ENCODE assay signal across 1 cellular context in the genomic region with DNA sequence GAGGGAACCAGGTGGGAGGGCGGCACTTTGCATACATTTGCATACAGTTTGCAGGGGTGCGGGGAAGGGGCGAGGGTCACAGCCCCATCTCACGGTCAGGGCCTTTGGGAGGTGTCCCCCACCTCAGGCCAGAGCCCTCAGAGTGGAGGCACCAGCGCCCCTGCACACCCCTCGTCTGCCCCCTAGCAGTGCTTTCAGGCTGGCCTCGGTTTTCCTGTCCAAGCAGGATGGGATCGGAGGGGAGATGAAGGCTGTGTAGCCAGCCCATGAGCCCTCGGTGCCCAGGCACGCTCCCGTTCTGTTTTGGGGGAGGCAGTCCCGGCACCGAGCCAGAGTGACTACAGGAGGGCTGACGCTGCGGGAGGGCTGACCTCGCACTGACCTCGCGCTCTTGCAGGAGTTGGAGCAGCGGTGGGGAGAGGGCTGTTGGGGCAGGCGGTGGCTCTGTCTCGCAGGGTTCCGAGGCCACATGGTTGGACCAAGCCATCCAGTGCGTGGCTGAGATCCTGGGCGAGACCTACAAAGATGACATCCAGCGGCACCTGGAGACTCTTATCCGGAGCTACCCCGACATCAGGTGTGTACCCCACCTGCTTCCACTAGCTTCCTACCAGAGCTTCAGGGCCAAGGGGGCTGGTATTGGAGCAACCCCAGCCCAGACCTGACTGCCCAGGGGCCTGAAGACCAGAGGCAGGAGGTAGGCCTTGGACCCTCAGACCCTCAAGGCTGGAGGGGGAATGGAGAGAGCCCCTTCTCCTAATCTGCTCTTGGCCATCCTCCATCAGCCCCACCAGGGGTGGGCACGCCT.
TF ChIP-seq lines count a peak whose summit lies in the region.

No MANE protein-coding gene starts in this region.

TF ChIP-seq in HepG2, 621 proteins besides CTCF, POLR2A, EP300 and RAD21 (continued from another document):
- TF ChIP-seq RBM22 (optimal IDR thresholded peaks at IDR 0.05; ENCODE audit: low read length) (peak; percentile 18), CBX2 (IDR thresholded peaks at IDR 0.05; ENCODE audit: low read depth, low read length) (no peak), CBX2 (CRISPR knock-in tag; IDR thresholded peaks at IDR 0.05; ENCODE audit: low read depth) (no peak), RBFOX2 (IDR thresholded peaks at IDR 0.05; ENCODE audit: low read depth, low read length) (peak; percentile 23; the same call in 1 of the 2 replicates), HOXA9 (CRISPR knock-in tag; IDR thresholded peaks at IDR 0.05; ENCODE audit: borderline replicate concordance) (no peak), ZNF367 (CRISPR knock-in tag; IDR thresholded peaks at IDR 0.05; ENCODE audit: borderline replicate concordance) (no peak), RFXAP (CRISPR knock-in tag; IDR thresholded peaks at IDR 0.05; ENCODE audit: borderline replicate concordance) (no peak), AKAP8 (CRISPR knock-in tag; IDR thresholded peaks at IDR 0.05) (0 out of 2 replicates have a peak, but pooled peaks have one; percentile 73), RBM39 (IDR thresholded peaks at IDR 0.05; ENCODE audit: low read depth, low read length, poor library complexity, severe bottlenecking) (peak; percentile 3), MAZ (IDR thresholded peaks at IDR 0.05; ENCODE audit: borderline replicate concordance, low read depth, low read length) (no peak), MAZ (CRISPR knock-in tag; IDR thresholded peaks at IDR 0.05; ENCODE audit: low read depth) (no peak), NR3C1 (CRISPR knock-in tag; IDR thresholded peaks at IDR 0.05) (no peak), FOXJ3 (CRISPR knock-in tag; IDR thresholded peaks at IDR 0.05; ENCODE audit: borderline replicate concordance) (no peak), RELA (CRISPR knock-in tag; IDR thresholded peaks at IDR 0.05) (no peak), NCOA1 (CRISPR knock-in tag; IDR thresholded peaks at IDR 0.05) (no peak), SMAD3 (CRISPR knock-in tag; IDR thresholded peaks at IDR 0.05) (no peak), KLF13 (CRISPR knock-in tag; IDR thresholded peaks at IDR 0.05) (no peak), REXO4 (CRISPR knock-in tag; IDR thresholded peaks at IDR 0.05; ENCODE audit: borderline replicate concordance) (no peak), ZNF264 (CRISPR knock-in tag; IDR thresholded peaks at IDR 0.05) (no peak), AGO2 (optimal IDR thresholded peaks at IDR 0.05; ENCODE audit: low read depth, low read length) (peak; percentile 81), ZSCAN9 (CRISPR knock-in tag; IDR thresholded peaks at IDR 0.05; ENCODE audit: borderline replicate concordance) (no peak), ZNF101 (CRISPR knock-in tag; IDR thresholded peaks at IDR 0.05; ENCODE audit: borderline replicate concordance, low read depth) (no peak), RBAK (CRISPR knock-in tag; IDR thresholded peaks at IDR 0.05) (no peak), KMT2B (CRISPR knock-in tag; IDR thresholded peaks at IDR 0.05) (no peak), MEF2D (CRISPR knock-in tag; IDR thresholded peaks at IDR 0.05) (no peak), MAFK (conservative IDR thresholded peaks at IDR 0.05 in 1 of 2, IDR thresholded peaks at IDR 0.05 in 1 of 2; ENCODE audit: low read length in 2 of 2) (no peak), KAT8 (CRISPR knock-in tag; IDR thresholded peaks at IDR 0.05) (no peak)
- TF ChIP-seq, protein P1, sequence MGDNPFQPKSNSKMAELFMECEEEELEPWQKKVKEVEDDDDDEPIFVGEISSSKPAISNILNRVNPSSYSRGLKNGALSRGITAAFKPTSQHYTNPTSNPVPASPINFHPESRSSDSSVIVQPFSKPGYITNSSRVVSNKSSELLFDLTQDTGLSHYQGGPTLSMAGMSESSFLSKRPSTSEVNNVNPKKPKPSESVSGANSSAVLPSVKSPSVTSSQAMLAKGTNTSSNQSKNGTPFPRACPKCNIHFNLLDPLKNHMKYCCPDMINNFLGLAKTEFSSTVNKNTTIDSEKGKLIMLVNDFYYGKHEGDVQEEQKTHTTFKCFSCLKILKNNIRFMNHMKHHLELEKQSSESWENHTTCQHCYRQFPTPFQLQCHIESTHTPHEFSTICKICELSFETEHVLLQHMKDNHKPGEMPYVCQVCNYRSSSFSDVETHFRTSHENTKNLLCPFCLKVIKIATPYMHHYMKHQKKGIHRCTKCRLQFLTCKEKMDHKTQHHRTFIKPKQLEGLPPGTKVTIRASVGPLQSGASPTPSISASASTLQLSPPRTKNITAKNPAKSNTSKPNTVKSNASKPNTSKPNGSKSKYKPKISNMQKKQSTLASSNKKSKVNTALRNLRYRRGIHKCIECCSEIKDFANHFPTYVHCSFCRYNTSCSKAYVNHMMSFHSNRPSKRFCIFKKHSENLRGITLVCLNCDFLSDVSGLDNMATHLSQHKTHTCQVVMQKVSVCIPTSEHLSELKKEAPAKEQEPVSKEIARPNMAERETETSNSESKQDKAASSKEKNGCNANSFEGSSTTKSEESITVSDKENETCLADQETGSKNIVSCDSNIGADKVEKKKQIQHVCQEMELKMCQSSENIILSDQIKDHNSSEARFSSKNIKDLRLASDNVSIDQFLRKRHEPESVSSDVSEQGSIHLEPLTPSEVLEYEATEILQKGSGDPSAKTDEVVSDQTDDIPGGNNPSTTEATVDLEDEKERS (CRISPR knock-in tag; IDR thresholded peaks at IDR 0.05): no peak
- TF ChIP-seq, protein P2, sequence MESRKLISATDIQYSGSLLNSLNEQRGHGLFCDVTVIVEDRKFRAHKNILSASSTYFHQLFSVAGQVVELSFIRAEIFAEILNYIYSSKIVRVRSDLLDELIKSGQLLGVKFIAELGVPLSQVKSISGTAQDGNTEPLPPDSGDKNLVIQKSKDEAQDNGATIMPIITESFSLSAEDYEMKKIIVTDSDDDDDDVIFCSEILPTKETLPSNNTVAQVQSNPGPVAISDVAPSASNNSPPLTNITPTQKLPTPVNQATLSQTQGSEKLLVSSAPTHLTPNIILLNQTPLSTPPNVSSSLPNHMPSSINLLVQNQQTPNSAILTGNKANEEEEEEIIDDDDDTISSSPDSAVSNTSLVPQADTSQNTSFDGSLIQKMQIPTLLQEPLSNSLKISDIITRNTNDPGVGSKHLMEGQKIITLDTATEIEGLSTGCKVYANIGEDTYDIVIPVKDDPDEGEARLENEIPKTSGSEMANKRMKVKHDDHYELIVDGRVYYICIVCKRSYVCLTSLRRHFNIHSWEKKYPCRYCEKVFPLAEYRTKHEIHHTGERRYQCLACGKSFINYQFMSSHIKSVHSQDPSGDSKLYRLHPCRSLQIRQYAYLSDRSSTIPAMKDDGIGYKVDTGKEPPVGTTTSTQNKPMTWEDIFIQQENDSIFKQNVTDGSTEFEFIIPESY (CRISPR knock-in tag; IDR thresholded peaks at IDR 0.05): peak; percentile 33; the same call in 1 of the 2 replicates
- TF ChIP-seq, protein P3, sequence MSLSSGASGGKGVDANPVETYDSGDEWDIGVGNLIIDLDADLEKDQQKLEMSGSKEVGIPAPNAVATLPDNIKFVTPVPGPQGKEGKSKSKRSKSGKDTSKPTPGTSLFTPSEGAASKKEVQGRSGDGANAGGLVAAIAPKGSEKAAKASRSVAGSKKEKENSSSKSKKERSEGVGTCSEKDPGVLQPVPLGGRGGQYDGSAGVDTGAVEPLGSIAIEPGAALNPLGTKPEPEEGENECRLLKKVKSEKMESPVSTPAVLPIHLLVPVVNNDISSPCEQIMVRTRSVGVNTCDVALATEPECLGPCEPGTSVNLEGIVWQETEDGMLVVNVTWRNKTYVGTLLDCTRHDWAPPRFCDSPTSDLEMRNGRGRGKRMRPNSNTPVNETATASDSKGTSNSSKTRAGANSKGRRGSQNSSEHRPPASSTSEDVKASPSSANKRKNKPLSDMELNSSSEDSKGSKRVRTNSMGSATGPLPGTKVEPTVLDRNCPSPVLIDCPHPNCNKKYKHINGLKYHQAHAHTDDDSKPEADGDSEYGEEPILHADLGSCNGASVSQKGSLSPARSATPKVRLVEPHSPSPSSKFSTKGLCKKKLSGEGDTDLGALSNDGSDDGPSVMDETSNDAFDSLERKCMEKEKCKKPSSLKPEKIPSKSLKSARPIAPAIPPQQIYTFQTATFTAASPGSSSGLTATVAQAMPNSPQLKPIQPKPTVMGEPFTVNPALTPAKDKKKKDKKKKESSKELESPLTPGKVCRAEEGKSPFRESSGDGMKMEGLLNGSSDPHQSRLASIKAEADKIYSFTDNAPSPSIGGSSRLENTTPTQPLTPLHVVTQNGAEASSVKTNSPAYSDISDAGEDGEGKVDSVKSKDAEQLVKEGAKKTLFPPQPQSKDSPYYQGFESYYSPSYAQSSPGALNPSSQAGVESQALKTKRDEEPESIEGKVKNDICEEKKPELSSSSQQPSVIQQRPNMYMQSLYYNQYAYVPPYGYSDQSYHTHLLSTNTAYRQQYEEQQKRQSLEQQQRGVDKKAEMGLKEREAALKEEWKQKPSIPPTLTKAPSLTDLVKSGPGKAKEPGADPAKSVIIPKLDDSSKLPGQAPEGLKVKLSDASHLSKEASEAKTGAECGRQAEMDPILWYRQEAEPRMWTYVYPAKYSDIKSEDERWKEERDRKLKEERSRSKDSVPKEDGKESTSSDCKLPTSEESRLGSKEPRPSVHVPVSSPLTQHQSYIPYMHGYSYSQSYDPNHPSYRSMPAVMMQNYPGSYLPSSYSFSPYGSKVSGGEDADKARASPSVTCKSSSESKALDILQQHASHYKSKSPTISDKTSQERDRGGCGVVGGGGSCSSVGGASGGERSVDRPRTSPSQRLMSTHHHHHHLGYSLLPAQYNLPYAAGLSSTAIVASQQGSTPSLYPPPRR (CRISPR knock-in tag; IDR thresholded peaks at IDR 0.05; ENCODE audit: borderline replicate concordance): no peak
- TF ChIP-seq, protein P4, sequence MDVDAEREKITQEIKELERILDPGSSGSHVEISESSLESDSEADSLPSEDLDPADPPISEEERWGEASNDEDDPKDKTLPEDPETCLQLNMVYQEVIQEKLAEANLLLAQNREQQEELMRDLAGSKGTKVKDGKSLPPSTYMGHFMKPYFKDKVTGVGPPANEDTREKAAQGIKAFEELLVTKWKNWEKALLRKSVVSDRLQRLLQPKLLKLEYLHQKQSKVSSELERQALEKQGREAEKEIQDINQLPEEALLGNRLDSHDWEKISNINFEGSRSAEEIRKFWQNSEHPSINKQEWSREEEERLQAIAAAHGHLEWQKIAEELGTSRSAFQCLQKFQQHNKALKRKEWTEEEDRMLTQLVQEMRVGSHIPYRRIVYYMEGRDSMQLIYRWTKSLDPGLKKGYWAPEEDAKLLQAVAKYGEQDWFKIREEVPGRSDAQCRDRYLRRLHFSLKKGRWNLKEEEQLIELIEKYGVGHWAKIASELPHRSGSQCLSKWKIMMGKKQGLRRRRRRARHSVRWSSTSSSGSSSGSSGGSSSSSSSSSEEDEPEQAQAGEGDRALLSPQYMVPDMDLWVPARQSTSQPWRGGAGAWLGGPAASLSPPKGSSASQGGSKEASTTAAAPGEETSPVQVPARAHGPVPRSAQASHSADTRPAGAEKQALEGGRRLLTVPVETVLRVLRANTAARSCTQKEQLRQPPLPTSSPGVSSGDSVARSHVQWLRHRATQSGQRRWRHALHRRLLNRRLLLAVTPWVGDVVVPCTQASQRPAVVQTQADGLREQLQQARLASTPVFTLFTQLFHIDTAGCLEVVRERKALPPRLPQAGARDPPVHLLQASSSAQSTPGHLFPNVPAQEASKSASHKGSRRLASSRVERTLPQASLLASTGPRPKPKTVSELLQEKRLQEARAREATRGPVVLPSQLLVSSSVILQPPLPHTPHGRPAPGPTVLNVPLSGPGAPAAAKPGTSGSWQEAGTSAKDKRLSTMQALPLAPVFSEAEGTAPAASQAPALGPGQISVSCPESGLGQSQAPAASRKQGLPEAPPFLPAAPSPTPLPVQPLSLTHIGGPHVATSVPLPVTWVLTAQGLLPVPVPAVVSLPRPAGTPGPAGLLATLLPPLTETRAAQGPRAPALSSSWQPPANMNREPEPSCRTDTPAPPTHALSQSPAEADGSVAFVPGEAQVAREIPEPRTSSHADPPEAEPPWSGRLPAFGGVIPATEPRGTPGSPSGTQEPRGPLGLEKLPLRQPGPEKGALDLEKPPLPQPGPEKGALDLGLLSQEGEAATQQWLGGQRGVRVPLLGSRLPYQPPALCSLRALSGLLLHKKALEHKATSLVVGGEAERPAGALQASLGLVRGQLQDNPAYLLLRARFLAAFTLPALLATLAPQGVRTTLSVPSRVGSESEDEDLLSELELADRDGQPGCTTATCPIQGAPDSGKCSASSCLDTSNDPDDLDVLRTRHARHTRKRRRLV (CRISPR knock-in tag; IDR thresholded peaks at IDR 0.05): no peak
TF ChIP-seq in HepG2: peak in this region for 7.
